10 cellular contexts compared by ENCODE assay signal in the genomic region with DNA sequence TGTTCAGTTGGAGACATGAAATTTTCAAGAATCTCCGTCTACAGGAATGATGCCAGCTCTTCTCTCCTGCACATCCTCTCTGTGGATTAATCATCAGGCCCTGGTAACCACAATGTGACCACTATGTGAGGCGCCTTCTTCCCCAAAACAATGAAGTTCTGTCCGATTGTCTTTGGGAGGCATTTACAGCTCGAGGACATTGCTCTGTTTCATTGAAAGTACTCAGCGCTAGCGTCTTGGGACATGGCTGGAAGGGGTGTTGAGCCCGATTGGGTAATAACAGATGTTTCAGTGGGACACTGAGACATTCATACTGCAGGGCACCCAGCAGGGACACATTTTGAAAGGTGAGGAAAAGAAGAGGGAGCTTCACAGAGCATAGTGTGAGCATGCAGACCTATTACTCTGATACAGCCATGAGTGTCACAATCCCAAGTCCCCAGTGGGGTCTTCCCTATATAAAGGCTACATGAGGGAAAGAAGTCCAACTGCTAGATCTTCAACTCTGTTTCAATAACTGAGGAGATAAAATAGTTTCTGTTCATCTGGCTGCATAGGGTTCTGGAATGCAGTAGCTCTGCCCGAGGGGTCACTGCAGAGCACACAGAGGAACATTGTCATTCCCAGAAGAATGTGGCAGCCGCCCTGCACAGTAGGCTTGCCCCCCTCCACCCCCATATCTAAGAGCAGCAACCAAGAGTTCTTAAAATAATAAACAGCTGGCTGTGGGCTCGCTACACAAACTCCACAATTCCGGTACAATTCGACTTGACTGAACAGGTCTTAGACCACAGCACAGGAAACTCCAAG.
A peak's percentile ranks its signal among the peaks of the same experiment; 100 is the strongest.
DNase-seq lines count a peak whose midpoint lies in the region; ATAC-seq, FAIRE-seq and TF ChIP-seq lines count a peak whose summit lies in the region.
"Had no signal": no experiment of that assay in that cellular context is flagged by ENCODE, and none has a peak within 500 bp of the region (broad histone marks: within the 10 kb centered on the region; RNA-seq: fewer than 3 reads in every experiment).

No MANE protein-coding gene starts in this region.

- DNase-seq in HS-27A (ENCODE audit: low read depth), result peak; percentile 72
- DNase-seq in amygdala (lab: John Stamatoyannopoulos, UW), result peak in 30 of 56 donors; percentile 5 to 71 (median 28)
- DNase-seq in heart right ventricle, result no peak
- DNase-seq in small intestine, result no peak
- DNase-seq in Karpas-422, result no peak
- no peak for DNase-seq in RPMI8226
- DNase-seq: psoas muscle; stimulated activated naive CD4-positive, alpha-beta T cell treated with Interleukin-2 at 50 U/mL for 16 hours had no signal

- H3K4me3 ChIP-seq in heart right ventricle, result no peak overlapping the region
- H3K4me3 ChIP-seq in subcutaneous abdominal adipose tissue (ENCODE audit: low read depth in 1 of 5, low read length in 5 of 5), result peak overlapping the region in 1 of 5 donors; percentile 38
- H3K4me3 ChIP-seq in small intestine (ENCODE audit: low read depth in 1 of 2, low read length in 2 of 2), result no peak overlapping the region
- H3K4me3 ChIP-seq in Karpas-422 (ENCODE audit: low read length), result no peak overlapping the region
- H3K4me3 ChIP-seq: psoas muscle had no signal

- peaks cover 0 to 9% (median 0%) of the 10 kb centered on the region in 9 donors for H3K4me1 ChIP-seq in heart right ventricle
- peaks cover 0 to 27% (median 16%) of the 10 kb centered on the region in 5 donors for H3K4me1 ChIP-seq in subcutaneous abdominal adipose tissue (ENCODE audit: control insufficient read depth in 5 of 5, insufficient read depth in 5 of 5, low read length in 5 of 5)
- no peaks in the 10 kb centered on the region for H3K4me1 ChIP-seq in small intestine (ENCODE audit: control insufficient read depth in 2 of 2, insufficient read depth in 1 of 2, low read depth in 1 of 2, low read length in 1 of 2)
- no peaks in the 10 kb centered on the region for H3K4me1 ChIP-seq in Karpas-422 (ENCODE audit: low read length)
- H3K4me1 ChIP-seq: psoas muscle had no signal

- no peak overlapping the region for H3K4me2 ChIP-seq in Karpas-422 (ENCODE audit: low read depth, low read length, poor library complexity, severe bottlenecking)

- H3K36me3 ChIP-seq in heart right ventricle (no peaks in the 10 kb centered on the region), subcutaneous abdominal adipose tissue (ENCODE audit: control insufficient read depth in 5 of 5, insufficient read depth in 5 of 5, low read length in 5 of 5) (no peaks in the 10 kb centered on the region), small intestine (ENCODE audit: control insufficient read depth in 2 of 2, insufficient read depth in 2 of 2, low read length in 2 of 2) (no peaks in the 10 kb centered on the region), Karpas-422 (ENCODE audit: insufficient read depth, low read length) (no peaks in the 10 kb centered on the region)

- intact Hi-C loops in heart right ventricle (cut with DNase I), result no loop called here

- no peaks in the 10 kb centered on the region for H3K27me3 ChIP-seq in heart right ventricle
- H3K27me3 ChIP-seq in subcutaneous abdominal adipose tissue (ENCODE audit: control insufficient read depth in 5 of 5, insufficient read depth in 4 of 5, low read length in 5 of 5), result no peaks in the 10 kb centered on the region
- no peaks in the 10 kb centered on the region for H3K27me3 ChIP-seq in small intestine (ENCODE audit: control insufficient read depth in 2 of 2, insufficient read depth in 2 of 2, low read length in 2 of 2)
- no peaks in the 10 kb centered on the region for H3K27me3 ChIP-seq in Karpas-422 (ENCODE audit: low read length)

- no peak for FAIRE-seq in small intestine (lab: Jason Lieb, UNC)

- 52 to 66% methylated on average over 12 of the region's 12 CpGs for WGBS in heart right ventricle, 2 donors
- WGBS in small intestine, 3 donors, result 73 to 78% (median 78%) methylated on average over 12 of the region's 12 CpGs

- H3K9me3 ChIP-seq in heart right ventricle (no peaks in the 10 kb centered on the region), subcutaneous abdominal adipose tissue (ENCODE audit: control insufficient read depth in 5 of 5, low read length in 5 of 5) (no peaks in the 10 kb centered on the region), small intestine (ENCODE audit: control insufficient read depth, low read depth) (no peaks in the 10 kb centered on the region), Karpas-422 (ENCODE audit: low read length) (no peaks in the 10 kb centered on the region)
- H3K9me3 ChIP-seq: psoas muscle had no signal

- H4K20me1 ChIP-seq in Karpas-422 (ENCODE audit: insufficient read depth, low read depth, low read length), result no peaks in the 10 kb centered on the region

- no peak overlapping the region for H2AFZ ChIP-seq in Karpas-422 (ENCODE audit: low read length)

- H3K9ac ChIP-seq in subcutaneous abdominal adipose tissue (ENCODE audit: low read length in 5 of 5) (peak overlapping the region in 1 of 5 donors; percentile 44), Karpas-422 (ENCODE audit: low read length) (no peak overlapping the region)

- H3K27ac ChIP-seq in heart right ventricle (no peak overlapping the region), subcutaneous abdominal adipose tissue (ENCODE audit: low read depth, low read length) (peak overlapping the region; percentile 18), small intestine (ENCODE audit: low read depth in 1 of 2, low read length in 1 of 2) (no peak overlapping the region), Karpas-422 (ENCODE audit: low read length) (no peak overlapping the region)
- H3K27ac ChIP-seq: psoas muscle had no signal

- peak in 6 of 8 donors; percentile 60 to 85 (median 77) for ATAC-seq in heart right ventricle
- no peak for ATAC-seq in HG02970 (IDR thresholded peaks at IDR 0.05; ENCODE audit: low FRiP score, unreplicated experiment)

- H3K9me2 ChIP-seq in Karpas-422 (replicated peaks; ENCODE audit: insufficient read depth, low read length), result no peaks in the 10 kb centered on the region

- H3K79me2 ChIP-seq in Karpas-422 (ENCODE audit: low read length), result no peaks in the 10 kb centered on the region

- TF ChIP-seq CTCF in heart right ventricle (IDR thresholded peaks at IDR 0.05), result no peak

Comparison
In these comparisons a context has a peak if more than half of its experiments do, and no peak if none do; other contexts are left out.
1. DNase-seq: peak in HS-27A (single experiment) and amygdala (30 of 56); none in heart right ventricle (0 of 2), small intestine (single experiment), Karpas-422 (single experiment) and RPMI8226 (single experiment).